36 cellular contexts compared by ENCODE assay signal in the genomic region with DNA sequence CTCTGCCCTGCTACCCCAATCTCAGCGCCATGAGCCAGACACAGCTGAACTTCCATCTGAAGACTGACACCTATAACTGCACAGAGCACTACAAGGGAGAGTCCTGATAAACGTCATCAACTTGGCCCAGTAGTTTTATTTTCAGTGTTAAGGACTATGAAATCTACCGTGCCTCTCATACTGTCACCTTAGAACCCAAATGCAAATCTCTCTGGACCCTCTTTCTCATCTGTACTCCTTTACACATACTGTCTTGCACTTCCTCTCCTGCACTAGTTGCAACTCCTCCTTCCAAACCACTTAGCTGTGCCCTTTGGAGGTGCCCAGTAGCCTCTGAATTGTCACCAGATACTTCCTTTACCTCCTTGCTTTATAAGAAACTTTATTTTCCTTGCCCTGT.
"Had no signal": no experiment of that assay in that cellular context is flagged by ENCODE, and none has a peak within 500 bp of the region (broad histone marks: within the 10 kb centered on the region; RNA-seq: fewer than 3 reads in every experiment).

No MANE protein-coding gene starts in this region.

- H3K36me3 ChIP-seq: adrenal gland, brain microvascular endothelial cell, breast epithelium, WERI-Rb-1 had no signal

- H3K27me3 Mint-ChIP-seq: activated CD4-positive, alpha-beta memory T cell treated with anti-CD3 and anti-CD28 coated beads, Interleukin-2, amount 10 ng/mL, durations not matched to agents 7 days and 5 days; activated CD4-positive, alpha-beta T cell treated with anti-CD3 and anti-CD28 coated beads for 36 hours; activated CD4-positive, alpha-beta T cell treated with anti-CD3 and anti-CD28 coated beads, Interleukin-2, amount 10 ng/mL, durations not matched to agents 7 days and 5 days; activated CD8-positive, alpha-beta memory T cell treated with anti-CD3 and anti-CD28 coated beads, Interleukin-2, amount 10 ng/mL, durations not matched to agents 7 days and 5 days had no signal

- H3K4me1 ChIP-seq: adrenal gland, body of pancreas, breast epithelium had no signal

- ATAC-seq: activated CD4-positive, alpha-beta T cell treated with anti-CD3 and anti-CD28 coated beads for 36 hours; activated CD4-positive, CD25-positive, alpha-beta regulatory T cell treated with anti-CD3 and anti-CD28 coated beads, Interleukin-2, amount 50 U/mL, for 24 hours; activated CD8-positive, alpha-beta memory T cell treated with anti-CD3 and anti-CD28 coated beads, Interleukin-2, amount 10 ng/mL, durations not matched to agents 7 days and 5 days; activated CD8-positive, alpha-beta T cell treated with anti-CD3 and anti-CD28 coated beads, Interleukin-2, amount 10 ng/mL, durations not matched to agents 7 days and 5 days; activated naive CD4-positive, alpha-beta T cell treated with anti-CD3 and anti-CD28 coated beads, Interleukin-2, amount 50 U/mL, for 72 hours; activated T-helper 17 cell treated with anti-CD3 and anti-CD28 coated beads, Interleukin-2, amount 50 U/mL, for 72 hours; body of pancreas; WTC11 had no signal

- H3K27ac Mint-ChIP-seq: activated CD4-positive, alpha-beta memory T cell treated with anti-CD3 and anti-CD28 coated beads, Interleukin-2, amount 10 ng/mL, durations not matched to agents 7 days and 5 days; activated CD4-positive, alpha-beta T cell treated with anti-CD3 and anti-CD28 coated beads for 36 hours; activated CD4-positive, alpha-beta T cell treated with anti-CD3 and anti-CD28 coated beads, Interleukin-2, amount 10 ng/mL, durations not matched to agents 7 days and 5 days; activated CD8-positive, alpha-beta memory T cell treated with anti-CD3 and anti-CD28 coated beads, Interleukin-2, amount 10 ng/mL, durations not matched to agents 7 days and 5 days; activated CD8-positive, alpha-beta T cell treated with anti-CD3 and anti-CD28 coated beads, Interleukin-2, amount 10 ng/mL, durations not matched to agents 7 days and 5 days; activated naive CD4-positive, alpha-beta T cell treated with anti-CD3 and anti-CD28 coated beads for 36 hours; activated naive CD4-positive, alpha-beta T cell treated with anti-CD3 and anti-CD28 coated beads, Interleukin-2, amount 50 U/mL, for 72 hours; activated naive CD8-positive, alpha-beta T cell treated with anti-CD3 and anti-CD28 coated beads for 36 hours; activated T-cell treated with anti-CD3 and anti-CD28 coated beads, Interleukin-2, amount 50 U/mL, for 24 hours; activated T-helper 17 cell treated with anti-CD3 and anti-CD28 coated beads, Interleukin-2, amount 50 U/mL, for 72 hours; T-helper 1 cell treated with Interleukin-12 subunit alpha and Interleukin-12 subunit beta and Interleukin-4 antibody, amounts not matched to agents 30 μg/mL and 1 μg/mL, for 36 hours; T-helper 2 cell treated with Interferon-gamma antibody and Interleukin-4, amounts not matched to agents 5 μg/mL and 100 μg/mL, for 36 hours; WTC11 had no signal

- H3K4me1 Mint-ChIP-seq: activated CD4-positive, alpha-beta memory T cell treated with anti-CD3 and anti-CD28 coated beads, Interleukin-2, amount 10 ng/mL, durations not matched to agents 7 days and 5 days; activated CD4-positive, alpha-beta T cell treated with anti-CD3 and anti-CD28 coated beads for 36 hours; activated CD4-positive, alpha-beta T cell treated with anti-CD3 and anti-CD28 coated beads, Interleukin-2, amount 10 ng/mL, durations not matched to agents 7 days and 5 days; activated CD8-positive, alpha-beta memory T cell treated with anti-CD3 and anti-CD28 coated beads, Interleukin-2, amount 10 ng/mL, durations not matched to agents 7 days and 5 days; activated naive CD8-positive, alpha-beta T cell treated with anti-CD3 and anti-CD28 coated beads for 36 hours; activated T-helper 17 cell treated with anti-CD3 and anti-CD28 coated beads, Interleukin-2, amount 50 U/mL, for 72 hours had no signal

- H3K4me3 Mint-ChIP-seq: activated CD4-positive, alpha-beta memory T cell treated with anti-CD3 and anti-CD28 coated beads, Interleukin-2, amount 10 ng/mL, durations not matched to agents 7 days and 5 days; activated CD4-positive, alpha-beta T cell treated with anti-CD3 and anti-CD28 coated beads for 36 hours; activated CD4-positive, alpha-beta T cell treated with anti-CD3 and anti-CD28 coated beads, Interleukin-2, amount 10 ng/mL, durations not matched to agents 7 days and 5 days; activated CD8-positive, alpha-beta memory T cell treated with anti-CD3 and anti-CD28 coated beads, Interleukin-2, amount 10 ng/mL, durations not matched to agents 7 days and 5 days; activated CD8-positive, alpha-beta T cell treated with anti-CD3 and anti-CD28 coated beads, Interleukin-2, amount 10 ng/mL, durations not matched to agents 7 days and 5 days; activated naive CD4-positive, alpha-beta T cell treated with anti-CD3 and anti-CD28 coated beads for 36 hours; activated naive CD8-positive, alpha-beta T cell treated with anti-CD3 and anti-CD28 coated beads for 36 hours; activated T-cell treated with anti-CD3 and anti-CD28 coated beads, Interleukin-2, amount 50 U/mL, for 24 hours; activated T-helper 17 cell treated with anti-CD3 and anti-CD28 coated beads, Interleukin-2, amount 50 U/mL, for 72 hours; T-helper 1 cell treated with Interleukin-12 subunit alpha and Interleukin-12 subunit beta and Interleukin-4 antibody, amounts not matched to agents 30 μg/mL and 1 μg/mL, for 36 hours; T-helper 2 cell treated with Interferon-gamma antibody and Interleukin-4, amounts not matched to agents 5 μg/mL and 100 μg/mL, for 36 hours; WTC11 had no signal

- DNase-seq: activated CD4-positive, alpha-beta memory T cell treated with anti-CD3 and anti-CD28 coated beads, Interleukin-2, amount 10 ng/mL, durations not matched to agents 7 days and 5 days; activated CD4-positive, alpha-beta T cell treated with anti-CD3 and anti-CD28 coated beads for 1 hour; activated CD4-positive, alpha-beta T cell treated with anti-CD3 and anti-CD28 coated beads for 36 hours; activated CD4-positive, alpha-beta T cell treated with anti-CD3 and anti-CD28 coated beads for 48 hours; activated CD4-positive, alpha-beta T cell treated with anti-CD3 and anti-CD28 coated beads, Interleukin-2, amount 10 ng/mL, durations not matched to agents 7 days and 5 days; activated CD4-positive, alpha-beta T cell treated with anti-CD3 and anti-CD28 coated beads, Interleukin-2, amount 50 U/mL, for 48 hours; activated CD4-positive, CD25-positive, alpha-beta regulatory T cell; activated CD8-positive, alpha-beta memory T cell treated with anti-CD3 and anti-CD28 coated beads for 24 hours; activated CD8-positive, alpha-beta memory T cell treated with anti-CD3 and anti-CD28 coated beads, Interleukin-2, amount 10 ng/mL, durations not matched to agents 7 days and 5 days; activated CD8-positive, alpha-beta memory T cell treated with anti-CD3 and anti-CD28 coated beads, Interleukin-2, amount 50 U/mL, for 48 hours; activated CD8-positive, alpha-beta T cell treated with anti-CD3 and anti-CD28 coated beads, Interleukin-2, amount 10 ng/mL, durations not matched to agents 7 days and 5 days; activated effector memory CD4-positive, alpha-beta T cell treated with anti-CD3 and anti-CD28 coated beads, Interleukin-2, amount 50 U/mL, for 16 hours; activated gamma-delta T cell treated with Interleukin-2 at 50 U/mL for 16 hours; activated naive CD4-positive, alpha-beta T cell; activated naive CD4-positive, alpha-beta T cell treated with anti-CD3 and anti-CD28 coated beads for 36 hours; activated naive CD4-positive, alpha-beta T cell treated with anti-CD3 and anti-CD28 coated beads, Interleukin-2, amount 50 U/mL, for 16 hours; activated naive CD8-positive, alpha-beta T cell treated with anti-CD3 and anti-CD28 coated beads for 36 hours; activated T-cell treated with anti-CD3 and anti-CD28 coated beads, Interleukin-2, amount 50 U/mL, for 24 hours; activated T-cell treated with anti-CD3 and anti-CD28 coated beads, Interleukin-2, amount 50 U/mL, for 48 hours; adrenal gland; amniotic stem cell; aorta; body of pancreas; brain microvascular endothelial cell; central memory CD4-positive, alpha-beta T cell; T-helper 2 cell; T-helper 9 cell; WERI-Rb-1 had no signal

- H3K27ac ChIP-seq: adrenal gland, body of pancreas, brain microvascular endothelial cell, breast epithelium, WERI-Rb-1 had no signal

- H3K9me3 Mint-ChIP-seq: activated CD4-positive, alpha-beta memory T cell treated with anti-CD3 and anti-CD28 coated beads, Interleukin-2, amount 10 ng/mL, durations not matched to agents 7 days and 5 days; activated CD4-positive, alpha-beta T cell treated with anti-CD3 and anti-CD28 coated beads, Interleukin-2, amount 10 ng/mL, durations not matched to agents 7 days and 5 days; activated naive CD4-positive, alpha-beta T cell treated with anti-CD3 and anti-CD28 coated beads for 36 hours; activated naive CD4-positive, alpha-beta T cell treated with anti-CD3 and anti-CD28 coated beads, Interleukin-2, amount 50 U/mL, for 72 hours; activated naive CD8-positive, alpha-beta T cell treated with anti-CD3 and anti-CD28 coated beads for 36 hours; activated T-cell treated with anti-CD3 and anti-CD28 coated beads, Interleukin-2, amount 50 U/mL, for 24 hours; activated T-helper 17 cell treated with anti-CD3 and anti-CD28 coated beads, Interleukin-2, amount 50 U/mL, for 72 hours; T-helper 1 cell treated with Interleukin-12 subunit alpha and Interleukin-12 subunit beta and Interleukin-4 antibody, amounts not matched to agents 30 μg/mL and 1 μg/mL, for 36 hours; T-helper 2 cell treated with Interferon-gamma antibody and Interleukin-4, amounts not matched to agents 5 μg/mL and 100 μg/mL, for 36 hours; WTC11 had no signal

- H3K9me3 ChIP-seq: adrenal gland, body of pancreas, breast epithelium had no signal

- H3K27me3 ChIP-seq: adrenal gland, body of pancreas, brain microvascular endothelial cell, breast epithelium had no signal

- H3K36me3 Mint-ChIP-seq: activated CD8-positive, alpha-beta memory T cell treated with anti-CD3 and anti-CD28 coated beads, Interleukin-2, amount 10 ng/mL, durations not matched to agents 7 days and 5 days; activated naive CD4-positive, alpha-beta T cell treated with anti-CD3 and anti-CD28 coated beads, Interleukin-2, amount 50 U/mL, for 72 hours; activated naive CD8-positive, alpha-beta T cell treated with anti-CD3 and anti-CD28 coated beads for 36 hours; WTC11 had no signal

- FAIRE-seq: colon had no signal

- H3K4me3 ChIP-seq: adrenal gland, body of pancreas, breast epithelium had no signal
